In the genomic region with DNA sequence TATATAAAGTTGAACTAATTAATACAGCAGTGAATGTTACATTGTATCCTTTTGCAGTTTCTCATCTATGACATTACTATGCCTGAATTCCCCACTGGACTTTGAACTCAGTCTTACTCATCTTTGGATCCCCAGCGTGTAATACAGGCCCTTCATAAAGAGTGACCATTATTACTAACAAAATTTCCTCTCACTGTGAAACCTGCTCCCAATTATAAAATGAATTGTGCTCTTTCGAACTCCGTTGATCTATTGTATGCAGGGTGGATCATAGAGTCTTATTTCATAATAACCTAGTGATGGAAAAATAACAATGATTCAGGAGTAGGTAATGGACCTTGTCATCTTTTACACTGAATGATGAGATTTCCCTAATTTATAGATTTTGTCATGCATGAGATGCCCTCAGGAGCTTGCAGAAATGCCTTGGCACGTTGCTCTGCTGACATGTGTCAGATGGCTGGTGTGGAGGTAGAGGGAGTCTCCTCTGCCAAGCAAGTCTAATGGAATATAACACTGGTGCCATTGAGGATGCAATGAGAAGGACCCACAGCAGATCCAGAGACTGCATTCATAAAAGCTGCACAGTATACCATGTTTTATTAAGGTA, we compare ENCODE assay signal across 1 cellular context.
A peak's percentile ranks its signal among the peaks of the same experiment; 100 is the strongest.
TF ChIP-seq lines count a peak whose summit lies in the region.

No MANE protein-coding gene starts in this region.

TF ChIP-seq in GM12878, 131 proteins besides CTCF, POLR2A, EP300 and RAD21 (continued from another document):
- TF ChIP-seq, protein P1, sequence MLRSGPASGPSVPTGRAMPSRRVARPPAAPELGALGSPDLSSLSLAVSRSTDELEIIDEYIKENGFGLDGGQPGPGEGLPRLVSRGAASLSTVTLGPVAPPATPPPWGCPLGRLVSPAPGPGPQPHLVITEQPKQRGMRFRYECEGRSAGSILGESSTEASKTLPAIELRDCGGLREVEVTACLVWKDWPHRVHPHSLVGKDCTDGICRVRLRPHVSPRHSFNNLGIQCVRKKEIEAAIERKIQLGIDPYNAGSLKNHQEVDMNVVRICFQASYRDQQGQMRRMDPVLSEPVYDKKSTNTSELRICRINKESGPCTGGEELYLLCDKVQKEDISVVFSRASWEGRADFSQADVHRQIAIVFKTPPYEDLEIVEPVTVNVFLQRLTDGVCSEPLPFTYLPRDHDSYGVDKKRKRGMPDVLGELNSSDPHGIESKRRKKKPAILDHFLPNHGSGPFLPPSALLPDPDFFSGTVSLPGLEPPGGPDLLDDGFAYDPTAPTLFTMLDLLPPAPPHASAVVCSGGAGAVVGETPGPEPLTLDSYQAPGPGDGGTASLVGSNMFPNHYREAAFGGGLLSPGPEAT (IDR thresholded peaks at IDR 0.05; ENCODE audit: low read depth), result peak; percentile 55; the same call in 1 of the 2 replicates
- TF ChIP-seq MTA2 (IDR thresholded peaks at IDR 0.05; ENCODE audit: low read depth) (peak; percentile 92), DPF2 (IDR thresholded peaks at IDR 0.05) (peak; percentile 69; the same call in 1 of the 2 replicates)
